In genomic region chr16:30876867-30877266, GRCh38 we compare ENCODE assay signal across 8 cellular contexts. TPM values are rescaled to one million over a fixed set of nuclear protein-coding genes. Genes with fewer than 3 reads are reported as not detected.
DNase-seq lines count a peak whose midpoint lies in the region; TF ChIP-seq lines count a peak whose summit lies in the region.

No MANE protein-coding gene starts in this region.

- H3K9ac ChIP-seq in HUES48 (ENCODE audit: low read depth, low read length) (no peak overlapping the region), muscle layer of colon (ENCODE audit: low read length) (no peak overlapping the region)

- H3K4me3 Mint-ChIP-seq in brain = peak overlapping the region; percentile 91 to 99 (median 97)

- no peak for TF ChIP-seq CTCF in AG04450 (IDR thresholded peaks at IDR 0.05; ENCODE audit: low read depth, low read length)
- no peak for TF ChIP-seq CTCF in brain (conservative IDR thresholded peaks at IDR 0.05)

- H3K4me3 ChIP-seq in AG04450 (ENCODE audit: low read depth, low read length) = peak overlapping the region; percentile 85
- H3K4me3 ChIP-seq in HUES48 (ENCODE audit: low read depth, low read length) = peak overlapping the region; percentile 84; the same call in 1 of the 2 replicates
- peak overlapping the region; percentile 59 to 73 for H3K4me3 ChIP-seq in muscle layer of colon (ENCODE audit: low read depth in 1 of 2, low read length in 2 of 2)

- peaks cover 42% of the 10 kb centered on the region for H3K4me1 Mint-ChIP-seq in brain

- DNase-seq in AG04450 (ENCODE audit: low read depth, low spot score) (no peak), amniotic stem cell (lab: John Stamatoyannopoulos, UW) (no peak), MV-4-11 (lab: John Stamatoyannopoulos, UW) (no peak), anterior cingulate cortex (lab: John Stamatoyannopoulos, UW) (no peak)
- no peak for DNase-seq in stimulated activated CD4-positive, alpha-beta T cell treated with anti-CD3 and anti-CD28 coated beads, Interleukin-4, amount 100 ng/mL, for 4 hours

- H3K27me3 Mint-ChIP-seq in brain = peaks cover 2% of the 10 kb centered on the region

- H3K4me1 ChIP-seq in HUES48 (ENCODE audit: control insufficient read depth, insufficient read depth, low read length) = peaks cover 8% of the 10 kb centered on the region
- peaks cover 15% of the 10 kb centered on the region for H3K4me1 ChIP-seq in muscle layer of colon (ENCODE audit: insufficient read depth, low read length)

- CTCF ChIA-PET in AG04450 (lab: Charles Lee) = interaction anchor here (1.1 to 1.5 kb wide), 2 partner anchors 25 to 62 kb away, joined by 3 to 4 read pairs; no protein-coding TSS in a partner anchor

- H3K36me3 Mint-ChIP-seq in brain = peaks cover 43% of the 10 kb centered on the region

- H3K36me3 ChIP-seq in HUES48 (ENCODE audit: control insufficient read depth, insufficient read depth, low read length) = no peaks in the 10 kb centered on the region
- H3K36me3 ChIP-seq in muscle layer of colon (ENCODE audit: insufficient read depth, low read length) = no peaks in the 10 kb centered on the region

- H3K27me3 ChIP-seq in AG04450 (ENCODE audit: control insufficient read depth, insufficient read depth, low read length) (no peaks in the 10 kb centered on the region), HUES48 (ENCODE audit: control insufficient read depth, insufficient read depth, low read length) (peaks cover 26% of the 10 kb centered on the region), muscle layer of colon (ENCODE audit: control insufficient read depth in 1 of 2, insufficient read depth in 2 of 2, low read length in 2 of 2) (no peaks in the 10 kb centered on the region)

- peaks cover 0 to 2% (median 0%) of the 10 kb centered on the region in 5 experiments for H3K9me3 Mint-ChIP-seq in brain

- H3K27ac ChIP-seq in AG04450 (ENCODE audit: low read depth, low read length) (no peak overlapping the region), HUES48 (ENCODE audit: low read depth, low read length) (no peak overlapping the region), muscle layer of colon (ENCODE audit: low read depth, low read length) (peak overlapping the region; percentile 73)

- H3K9me3 ChIP-seq in AG04450 (ENCODE audit: control insufficient read depth, insufficient read depth, low read length) = peaks cover 3% of the 10 kb centered on the region; the same call in 1 of the 2 replicates
- H3K9me3 ChIP-seq in HUES48 (ENCODE audit: control insufficient read depth, insufficient read depth, low read length) = no peaks in the 10 kb centered on the region
- H3K9me3 ChIP-seq in muscle layer of colon (ENCODE audit: low read length) = no peaks in the 10 kb centered on the region

- POLR2A ChIA-PET in AG04450 (lab: Yijun Ruan, JAX) = interaction anchor here (0.7 to 3.0 kb wide), 2 partner anchors 65 to 71 kb away, joined by 3 to 22 read pairs; no protein-coding TSS in a partner anchor

- H3K27ac Mint-ChIP-seq in brain = peak overlapping the region; percentile 100

RNA-seq across cellular contexts. Expression of gene BCL7C, which starts 17.0 kb away (rescaled TPM):
- 27.7 and 27.8 TPM in 2 replicates for polyA plus RNA-seq in AG04450 (2011; rRNA removed)
- polyA minus RNA-seq in AG04450 (2011; rRNA and poly(A)+ RNA removed) = 10.8 and 11.1 TPM in 2 replicates
- 37.1 TPM for polyA plus RNA-seq in brain (ENCODE audit: insufficient read depth, low read depth, low replicate concordance)

RNA-seq across cellular contexts. Expression of gene CTF1, which starts 19.5 kb away (rescaled TPM):
- 10.1 and 12.5 TPM in 2 replicates for polyA plus RNA-seq in AG04450 (2011; rRNA removed)
- polyA minus RNA-seq in AG04450 (2011; rRNA and poly(A)+ RNA removed) = 6.5 and 6.6 TPM in 2 replicates
- 4.1 TPM for polyA plus RNA-seq in brain (ENCODE audit: insufficient read depth, low read depth, low replicate concordance)

RNA-seq across cellular contexts. Expression of gene FBXL19, which starts 46.5 kb away (rescaled TPM):
- polyA plus RNA-seq in AG04450 (2011; rRNA removed) (7.1 and 10.6 TPM in 2 replicates), brain (ENCODE audit: insufficient read depth, low read depth, low replicate concordance) (24.3 TPM)
- polyA minus RNA-seq in AG04450 (2011; rRNA and poly(A)+ RNA removed) = 7.6 and 9.4 TPM in 2 replicates
